Comparison of ENCODE assay signal across 16 cellular contexts in the genomic region with DNA sequence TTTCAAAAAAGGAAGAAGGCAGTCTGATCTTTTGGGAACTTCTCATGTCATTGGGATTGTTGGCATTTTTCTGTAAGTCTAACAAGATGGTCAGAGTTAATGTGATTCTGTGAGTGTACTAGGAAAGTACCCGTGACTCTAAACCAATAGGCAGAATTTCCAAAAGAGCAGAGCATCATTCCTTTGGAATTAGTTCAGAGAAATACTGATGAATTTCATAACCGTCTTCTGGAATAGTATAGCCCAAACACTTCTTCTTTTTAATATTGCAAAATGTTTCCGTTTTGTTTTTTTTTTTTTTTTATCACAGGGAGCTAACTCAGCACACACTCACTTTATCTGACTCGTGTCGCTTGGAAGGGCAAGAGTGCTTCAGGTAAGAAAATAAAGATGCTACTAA.
"Had no signal": no experiment of that assay in that cellular context is flagged by ENCODE, and none has a peak within 500 bp of the region (broad histone marks: within the 10 kb centered on the region; RNA-seq: fewer than 3 reads in every experiment).

No MANE protein-coding gene starts in this region.

- ATAC-seq: activated naive CD8-positive, alpha-beta T cell treated with anti-CD3 and anti-CD28 coated beads, Interleukin-2, amount 50 U/mL, for 24 hours; stimulated activated naive CD8-positive, alpha-beta T cell treated with anti-CD3 and anti-CD28 coated beads, Interleukin-15, amount 100 ng/mL, for 72 hours had no signal

- H3K27ac ChIP-seq: coronary artery, parathyroid adenoma, thoracic aorta had no signal

- H3K4me1 ChIP-seq: parathyroid adenoma had no signal

- DNase-seq: activated CD4-positive, alpha-beta T cell treated with anti-CD3 and anti-CD28 coated beads, Interleukin-2, amount 10 ng/mL, durations not matched to agents 7 days and 5 days; activated CD4-positive, CD25-positive, alpha-beta regulatory T cell; activated CD8-positive, alpha-beta memory T cell treated with anti-CD3 and anti-CD28 coated beads for 24 hours; activated naive CD4-positive, alpha-beta T cell treated with Interleukin-2 at 50 U/mL for 16 hours; activated naive CD8-positive, alpha-beta T cell treated with anti-CD3 and anti-CD28 coated beads, Interleukin-2, amount 50 U/mL, for 24 hours; effector CD8-positive, alpha-beta T cell; hypothalamus; midbrain; naive B cell; retina; stimulated activated CD4-positive, alpha-beta T cell treated with anti-CD3 and anti-CD28 coated beads, Interleukin-15, amount 100 ng/mL, for 24 hours; stimulated activated CD4-positive, alpha-beta T cell treated with anti-CD3 and anti-CD28 coated beads, Interleukin-4, amount 100 ng/mL, for 4 hours; stimulated activated naive CD8-positive, alpha-beta T cell treated with anti-CD3 and anti-CD28 coated beads, Interleukin-15, amount 100 ng/mL, for 72 hours had no signal
